8 cellular contexts compared by ENCODE assay signal in the genomic region with DNA sequence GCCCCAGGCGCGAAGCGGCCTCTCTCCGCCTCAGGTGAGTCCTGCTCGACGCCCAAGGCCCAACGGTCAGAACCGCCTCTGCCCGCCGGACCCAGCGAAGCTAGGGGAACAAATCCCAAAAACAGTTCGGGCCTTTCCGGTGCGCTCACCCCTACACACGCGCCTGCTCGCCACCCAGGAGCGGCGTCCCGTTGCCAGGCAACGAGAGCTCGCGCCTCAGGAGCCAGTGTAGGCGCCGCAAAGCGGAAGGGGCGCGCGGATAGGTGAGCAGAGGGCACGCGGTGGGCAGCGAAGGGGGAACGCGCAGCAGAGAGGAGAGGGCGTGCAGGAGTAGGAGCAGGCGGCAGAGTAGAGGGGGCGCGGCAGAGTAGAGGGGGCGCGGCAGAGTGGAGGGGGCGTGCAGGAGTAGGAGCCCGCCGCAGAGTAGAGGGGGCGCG. TPM values are rescaled to one million over a fixed set of nuclear protein-coding genes. Genes with fewer than 3 reads are reported as not detected.
A peak's percentile ranks its signal among the peaks of the same experiment; 100 is the strongest.
DNase-seq lines count a peak whose midpoint lies in the region; ATAC-seq and TF ChIP-seq lines count a peak whose summit lies in the region.

DYDC1 (minus strand) TSS at position 193 of the 437 bp plus-strand sequence. CDS start 4,154 bp downstream, outside the sequence.
DYDC2 (plus strand) TSS at position 219 of the 437 bp plus-strand sequence. CDS start 5,663 bp downstream, outside the sequence.

- H3K27me3 ChIP-seq in right lobe of liver, result no peaks in the 10 kb centered on the region

- DNase-seq in RWPE1 (ENCODE audit: low spot score), result peak; percentile 8
- peak; percentile 6 for DNase-seq in central memory CD4-positive, alpha-beta T cell
- peak; percentile 54 to 67 (median 67) for DNase-seq in right lobe of liver
- DNase-seq in stimulated activated CD4-positive, alpha-beta T cell treated with anti-CD3 and anti-CD28 coated beads, TNF-alpha, amount 100 ng/mL, for 48 hours (ENCODE audit: low read depth in 3 of 3), result peak; percentile 18 to 50 (median 26)
- DNase-seq in foreskin melanocyte, result no peak
- DNase-seq in NCI-H187 treated with DMSO at 0.1 percent for 48 hours (lab: John Stamatoyannopoulos, UW), result no peak

- H3K4me3 ChIP-seq in right lobe of liver, result peak within 1 kb of the TSS; percentile 27 to 49 (median 43)

- H3K4me1 ChIP-seq in right lobe of liver, result no peaks in the 10 kb centered on the region

- intact Hi-C loops in right lobe of liver (cut with DNase I), result no loop called here

- TF ChIP-seq POLR2A in GM18505 (IDR thresholded peaks at IDR 0.05; ENCODE audit: borderline replicate concordance, extremely low read depth, insufficient read depth, insufficient read length) (no peak), right lobe of liver (IDR thresholded peaks at IDR 0.05) (no peak)

- TF ChIP-seq CTCF in RWPE1 (conservative IDR thresholded peaks at IDR 0.05; ENCODE audit: low read depth) (no peak), right lobe of liver (IDR thresholded peaks at IDR 0.05) (no peak)

- H3K27ac ChIP-seq in RWPE1 (no peak within 1 kb of the TSS), right lobe of liver (no peak within 1 kb of the TSS)

- no peaks in the 10 kb centered on the region for H3K9me3 ChIP-seq in right lobe of liver

- 9% methylated on average over 19 of the region's 45 CpGs for WGBS in right lobe of liver (ENCODE audit: insufficient coverage, low coverage, low lambda C conversion rate, missing lambda C conversion rate)

- H3K36me3 ChIP-seq in right lobe of liver, result no peaks in the 10 kb centered on the region

- POLR2A ChIA-PET in RWPE1 (lab: Yijun Ruan, JAX; ENCODE audit: low non-redundant PET), result no interaction called here

- ATAC-seq in GM18505 (IDR thresholded peaks at IDR 0.05; ENCODE audit: unreplicated experiment) (peak; percentile 91), HG03342 (IDR thresholded peaks at IDR 0.05; ENCODE audit: unreplicated experiment) (peak; percentile 77), right lobe of liver (peak; percentile 57 to 79 (median 71))

- CTCF ChIA-PET in RWPE1 (lab: Yijun Ruan, JAX), result interaction anchor here (0.6 kb wide), 1 partner anchor 209 kb away, joined by 3 read pairs; no protein-coding TSS in a partner anchor

RNA-seq across cellular contexts. Expression of gene DYDC1, which starts in this region (rescaled TPM):
- total RNA-seq in right lobe of liver, result not detected

RNA-seq across cellular contexts. Expression of gene DYDC2, which starts in this region (rescaled TPM):
- 1 to 10 TPM in 2 of 6 experiments, under 1 TPM in 2, not detected in 2; 0.34 to 2.5 (median 0.84) TPM for total RNA-seq in right lobe of liver

Comparison
In these comparisons a context has a peak if more than half of its experiments do, and no peak if none do; other contexts are left out.
1. DNase-seq: peak in RWPE1 (single experiment), central memory CD4-positive, alpha-beta T cell (single experiment), right lobe of liver (3 of 3) and stimulated activated CD4-positive, alpha-beta T cell treated with anti-CD3 and anti-CD28 coated beads, TNF-alpha, amount 100 ng/mL, for 48 hours (3 of 3); none in foreskin melanocyte (single experiment) and NCI-H187 treated with DMSO at 0.1 percent for 48 hours (single experiment).
2. Peak in every context shown above with its lines, with median percentiles within 50 percentile points of each other: ATAC-seq.